12 cellular contexts compared by ENCODE assay signal in genomic region chr15:77144028-77144427, GRCh38.
DNase-seq lines count a peak whose midpoint lies in the region; ATAC-seq, FAIRE-seq and TF ChIP-seq lines count a peak whose summit lies in the region.
"Had no signal": no experiment of that assay in that cellular context is flagged by ENCODE, and none has a peak within 500 bp of the region (broad histone marks: within the 10 kb centered on the region; RNA-seq: fewer than 3 reads in every experiment).

No MANE protein-coding gene starts in this region.

- peaks cover 0 to 35% (median 16%) of the 10 kb centered on the region in 12 donors for H3K9me3 ChIP-seq in heart left ventricle
- H3K9me3 ChIP-seq in uterus: peaks cover 0 to 5% of the 10 kb centered on the region in 2 donors

- H3K4me3 Mint-ChIP-seq in mesothelial cell of epicardium: peak overlapping the region; percentile 5
- H3K4me3 Mint-ChIP-seq: B cell had no signal

- intact Hi-C loops in heart left ventricle (cut with DNase I) (no loop called here), Right ventricle myocardium superior (cut with DNase I) (no loop called here), uterus (cut with DNase I; ENCODE audit: low total_unique reads) (no loop called here)

- no peaks in the 10 kb centered on the region for H3K27me3 Mint-ChIP-seq in mesothelial cell of epicardium (ENCODE audit: low read depth)
- H3K27me3 Mint-ChIP-seq: B cell had no signal

- no peak for TF ChIP-seq POLR2A in heart left ventricle (IDR thresholded peaks at IDR 0.05)
- no peak for TF ChIP-seq POLR2A in uterus (IDR thresholded peaks at IDR 0.05)

- peak overlapping the region; percentile 98 for H3K27ac Mint-ChIP-seq in mesothelial cell of epicardium
- H3K27ac Mint-ChIP-seq: B cell had no signal

- ATAC-seq in heart left ventricle (peak in 2 of 4 donors; percentile 18 to 82), Right ventricle myocardium superior (ENCODE audit: poor library complexity) (no peak), HG03457 (IDR thresholded peaks at IDR 0.05; ENCODE audit: unreplicated experiment) (no peak)
- ATAC-seq: left lobe of liver had no signal

- peaks cover 49% of the 10 kb centered on the region for H3K4me1 Mint-ChIP-seq in mesothelial cell of epicardium
- H3K4me1 Mint-ChIP-seq: B cell had no signal

- no peaks in the 10 kb centered on the region for H3K27me3 ChIP-seq in heart left ventricle
- no peaks in the 10 kb centered on the region for H3K27me3 ChIP-seq in bronchial epithelial cell (ENCODE audit: control insufficient read depth, insufficient read depth, low read length)
- H3K27me3 ChIP-seq in uterus: no peaks in the 10 kb centered on the region

- DNase-seq in heart left ventricle (no peak), Right ventricle myocardium superior (no peak), bronchial epithelial cell (ENCODE audit: low read depth) (peak; percentile 42), mesothelial cell of epicardium (ENCODE audit: low spot score in 2 of 2, unreplicated experiment in 2 of 2) (no peak), uterus (no peak), inferior parietal cortex (ENCODE audit: extremely low spot score) (no peak), NCI-H2107 (lab: John Stamatoyannopoulos, UW) (no peak)
- DNase-seq: activated CD4-positive, CD25-positive, alpha-beta regulatory T cell; activated naive CD4-positive, alpha-beta T cell had no signal

- no peak for FAIRE-seq in bronchial epithelial cell (lab: Jason Lieb, UNC)

- H3K36me3 Mint-ChIP-seq in mesothelial cell of epicardium: peaks cover 36% of the 10 kb centered on the region

- H3K36me3 ChIP-seq in heart left ventricle: peaks cover 0 to 23% (median 3%) of the 10 kb centered on the region in 9 donors
- no peaks in the 10 kb centered on the region for H3K36me3 ChIP-seq in bronchial epithelial cell (ENCODE audit: control insufficient read depth, insufficient read depth, low read length)
- H3K36me3 ChIP-seq in uterus: no peaks in the 10 kb centered on the region

- TF ChIP-seq CTCF in heart left ventricle (IDR thresholded peaks at IDR 0.05): no peak
- no peak for TF ChIP-seq CTCF in bronchial epithelial cell (IDR thresholded peaks at IDR 0.05; ENCODE audit: insufficient read depth, low read length, severe bottlenecking)
- TF ChIP-seq CTCF in mesothelial cell of epicardium (IDR thresholded peaks at IDR 0.05; ENCODE audit: unreplicated experiment): no peak
- TF ChIP-seq CTCF in uterus (IDR thresholded peaks at IDR 0.05): no peak

- H3K4me1 ChIP-seq in heart left ventricle: peaks cover 0 to 38% (median 11%) of the 10 kb centered on the region in 12 donors
- H3K4me1 ChIP-seq in uterus: no peaks in the 10 kb centered on the region

- H3K4me3 ChIP-seq in heart left ventricle (no peak overlapping the region), bronchial epithelial cell (ENCODE audit: low read depth, low read length) (no peak overlapping the region), uterus (no peak overlapping the region)

- peak overlapping the region in 10 of 12 donors; percentile 2 to 53 (median 21) for H3K27ac ChIP-seq in heart left ventricle
- peak overlapping the region; percentile 36 to 59 for H3K27ac ChIP-seq in uterus

- peaks cover 20% of the 10 kb centered on the region for H3K9me3 Mint-ChIP-seq in mesothelial cell of epicardium

- WGBS in heart left ventricle, 4 donors: 69 to 79% (median 76%) methylated on average over 2 of the region's 2 CpGs
